1 cellular context compared by ENCODE assay signal in the genomic region with DNA sequence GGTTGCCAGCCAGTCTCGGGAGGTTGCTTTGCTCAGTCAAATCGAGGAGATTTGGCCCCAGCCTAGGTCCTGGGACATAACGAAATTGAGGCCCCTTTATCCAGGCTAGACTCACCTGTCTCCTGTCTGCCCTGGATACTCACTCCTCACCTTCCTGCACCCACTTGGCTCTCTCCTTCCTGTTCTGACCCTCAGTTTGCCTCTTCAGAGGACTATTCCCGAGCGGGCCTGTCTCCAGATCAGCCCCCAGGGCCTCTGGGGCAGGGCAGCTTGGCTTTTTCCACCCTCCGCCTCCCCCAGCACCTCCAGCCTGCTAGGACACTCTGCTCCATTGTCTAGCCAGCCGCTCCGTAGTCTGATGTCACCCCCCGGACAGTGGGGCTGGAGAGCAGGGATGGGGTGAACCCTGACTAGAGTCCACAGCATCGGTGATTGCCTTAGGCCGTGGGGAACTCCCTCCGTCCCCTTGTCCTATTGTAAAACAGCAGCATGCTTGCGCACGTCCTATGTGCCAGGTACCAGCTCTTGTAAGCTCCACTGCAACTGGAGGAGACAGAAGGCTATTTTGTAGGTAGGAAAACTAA.
TF ChIP-seq lines count a peak whose summit lies in the region.

No MANE protein-coding gene starts in this region.

TF ChIP-seq in HepG2, 621 proteins besides CTCF, POLR2A, EP300 and RAD21 (continued from another document and continues in another):
- TF ChIP-seq, protein P1, sequence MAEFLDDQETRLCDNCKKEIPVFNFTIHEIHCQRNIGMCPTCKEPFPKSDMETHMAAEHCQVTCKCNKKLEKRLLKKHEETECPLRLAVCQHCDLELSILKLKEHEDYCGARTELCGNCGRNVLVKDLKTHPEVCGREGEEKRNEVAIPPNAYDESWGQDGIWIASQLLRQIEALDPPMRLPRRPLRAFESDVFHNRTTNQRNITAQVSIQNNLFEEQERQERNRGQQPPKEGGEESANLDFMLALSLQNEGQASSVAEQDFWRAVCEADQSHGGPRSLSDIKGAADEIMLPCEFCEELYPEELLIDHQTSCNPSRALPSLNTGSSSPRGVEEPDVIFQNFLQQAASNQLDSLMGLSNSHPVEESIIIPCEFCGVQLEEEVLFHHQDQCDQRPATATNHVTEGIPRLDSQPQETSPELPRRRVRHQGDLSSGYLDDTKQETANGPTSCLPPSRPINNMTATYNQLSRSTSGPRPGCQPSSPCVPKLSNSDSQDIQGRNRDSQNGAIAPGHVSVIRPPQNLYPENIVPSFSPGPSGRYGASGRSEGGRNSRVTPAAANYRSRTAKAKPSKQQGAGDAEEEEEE (CRISPR knock-in tag; IDR thresholded peaks at IDR 0.05; ENCODE audit: borderline replicate concordance): peak; percentile 62; the same call in 1 of the 2 replicates
- peak; percentile 29; the same call in 1 of the 2 replicates for TF ChIP-seq CBX5 (CRISPR knock-in tag; IDR thresholded peaks at IDR 0.05; ENCODE audit: borderline replicate concordance)
- TF ChIP-seq, protein P2, sequence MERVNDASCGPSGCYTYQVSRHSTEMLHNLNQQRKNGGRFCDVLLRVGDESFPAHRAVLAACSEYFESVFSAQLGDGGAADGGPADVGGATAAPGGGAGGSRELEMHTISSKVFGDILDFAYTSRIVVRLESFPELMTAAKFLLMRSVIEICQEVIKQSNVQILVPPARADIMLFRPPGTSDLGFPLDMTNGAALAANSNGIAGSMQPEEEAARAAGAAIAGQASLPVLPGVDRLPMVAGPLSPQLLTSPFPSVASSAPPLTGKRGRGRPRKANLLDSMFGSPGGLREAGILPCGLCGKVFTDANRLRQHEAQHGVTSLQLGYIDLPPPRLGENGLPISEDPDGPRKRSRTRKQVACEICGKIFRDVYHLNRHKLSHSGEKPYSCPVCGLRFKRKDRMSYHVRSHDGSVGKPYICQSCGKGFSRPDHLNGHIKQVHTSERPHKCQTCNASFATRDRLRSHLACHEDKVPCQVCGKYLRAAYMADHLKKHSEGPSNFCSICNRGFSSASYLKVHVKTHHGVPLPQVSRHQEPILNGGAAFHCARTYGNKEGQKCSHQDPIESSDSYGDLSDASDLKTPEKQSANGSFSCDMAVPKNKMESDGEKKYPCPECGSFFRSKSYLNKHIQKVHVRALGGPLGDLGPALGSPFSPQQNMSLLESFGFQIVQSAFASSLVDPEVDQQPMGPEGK (CRISPR knock-in tag; IDR thresholded peaks at IDR 0.05): peak; percentile 95
- TF ChIP-seq, protein P3, sequence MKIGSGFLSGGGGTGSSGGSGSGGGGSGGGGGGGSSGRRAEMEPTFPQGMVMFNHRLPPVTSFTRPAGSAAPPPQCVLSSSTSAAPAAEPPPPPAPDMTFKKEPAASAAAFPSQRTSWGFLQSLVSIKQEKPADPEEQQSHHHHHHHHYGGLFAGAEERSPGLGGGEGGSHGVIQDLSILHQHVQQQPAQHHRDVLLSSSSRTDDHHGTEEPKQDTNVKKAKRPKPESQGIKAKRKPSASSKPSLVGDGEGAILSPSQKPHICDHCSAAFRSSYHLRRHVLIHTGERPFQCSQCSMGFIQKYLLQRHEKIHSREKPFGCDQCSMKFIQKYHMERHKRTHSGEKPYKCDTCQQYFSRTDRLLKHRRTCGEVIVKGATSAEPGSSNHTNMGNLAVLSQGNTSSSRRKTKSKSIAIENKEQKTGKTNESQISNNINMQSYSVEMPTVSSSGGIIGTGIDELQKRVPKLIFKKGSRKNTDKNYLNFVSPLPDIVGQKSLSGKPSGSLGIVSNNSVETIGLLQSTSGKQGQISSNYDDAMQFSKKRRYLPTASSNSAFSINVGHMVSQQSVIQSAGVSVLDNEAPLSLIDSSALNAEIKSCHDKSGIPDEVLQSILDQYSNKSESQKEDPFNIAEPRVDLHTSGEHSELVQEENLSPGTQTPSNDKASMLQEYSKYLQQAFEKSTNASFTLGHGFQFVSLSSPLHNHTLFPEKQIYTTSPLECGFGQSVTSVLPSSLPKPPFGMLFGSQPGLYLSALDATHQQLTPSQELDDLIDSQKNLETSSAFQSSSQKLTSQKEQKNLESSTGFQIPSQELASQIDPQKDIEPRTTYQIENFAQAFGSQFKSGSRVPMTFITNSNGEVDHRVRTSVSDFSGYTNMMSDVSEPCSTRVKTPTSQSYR (CRISPR knock-in tag; IDR thresholded peaks at IDR 0.05; ENCODE audit: borderline replicate concordance): peak; percentile 75; the same call in 1 of the 2 replicates
- no peak for TF ChIP-seq NFRKB (IDR thresholded peaks at IDR 0.05)
- peak; percentile 28 for TF ChIP-seq SOX13 (IDR thresholded peaks at IDR 0.05)
- peak in 1 of 2 experiments; percentile 79; a peak in 2 of 4 replicates for TF ChIP-seq SOX13 (CRISPR knock-in tag; conservative IDR thresholded peaks at IDR 0.05 in 1 of 2, IDR thresholded peaks at IDR 0.05 in 1 of 2)
- TF ChIP-seq, protein P4, sequence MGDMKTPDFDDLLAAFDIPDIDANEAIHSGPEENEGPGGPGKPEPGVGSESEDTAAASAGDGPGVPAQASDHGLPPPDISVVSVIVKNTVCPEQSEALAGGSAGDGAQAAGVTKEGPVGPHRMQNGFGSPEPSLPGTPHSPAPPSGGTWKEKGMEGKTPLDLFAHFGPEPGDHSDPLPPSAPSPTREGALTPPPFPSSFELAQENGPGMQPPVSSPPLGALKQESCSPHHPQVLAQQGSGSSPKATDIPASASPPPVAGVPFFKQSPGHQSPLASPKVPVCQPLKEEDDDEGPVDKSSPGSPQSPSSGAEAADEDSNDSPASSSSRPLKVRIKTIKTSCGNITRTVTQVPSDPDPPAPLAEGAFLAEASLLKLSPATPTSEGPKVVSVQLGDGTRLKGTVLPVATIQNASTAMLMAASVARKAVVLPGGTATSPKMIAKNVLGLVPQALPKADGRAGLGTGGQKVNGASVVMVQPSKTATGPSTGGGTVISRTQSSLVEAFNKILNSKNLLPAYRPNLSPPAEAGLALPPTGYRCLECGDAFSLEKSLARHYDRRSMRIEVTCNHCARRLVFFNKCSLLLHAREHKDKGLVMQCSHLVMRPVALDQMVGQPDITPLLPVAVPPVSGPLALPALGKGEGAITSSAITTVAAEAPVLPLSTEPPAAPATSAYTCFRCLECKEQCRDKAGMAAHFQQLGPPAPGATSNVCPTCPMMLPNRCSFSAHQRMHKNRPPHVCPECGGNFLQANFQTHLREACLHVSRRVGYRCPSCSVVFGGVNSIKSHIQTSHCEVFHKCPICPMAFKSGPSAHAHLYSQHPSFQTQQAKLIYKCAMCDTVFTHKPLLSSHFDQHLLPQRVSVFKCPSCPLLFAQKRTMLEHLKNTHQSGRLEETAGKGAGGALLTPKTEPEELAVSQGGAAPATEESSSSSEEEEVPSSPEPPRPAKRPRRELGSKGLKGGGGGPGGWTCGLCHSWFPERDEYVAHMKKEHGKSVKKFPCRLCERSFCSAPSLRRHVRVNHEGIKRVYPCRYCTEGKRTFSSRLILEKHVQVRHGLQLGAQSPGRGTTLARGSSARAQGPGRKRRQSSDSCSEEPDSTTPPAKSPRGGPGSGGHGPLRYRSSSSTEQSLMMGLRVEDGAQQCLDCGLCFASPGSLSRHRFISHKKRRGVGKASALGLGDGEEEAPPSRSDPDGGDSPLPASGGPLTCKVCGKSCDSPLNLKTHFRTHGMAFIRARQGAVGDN (CRISPR knock-in tag; IDR thresholded peaks at IDR 0.05): peak; percentile 94
- TF ChIP-seq ZNF607 (CRISPR knock-in tag; IDR thresholded peaks at IDR 0.05; ENCODE audit: borderline replicate concordance): 0 out of 2 replicates have a peak, but pooled peaks have one; percentile 33
- TF ChIP-seq, protein P5, sequence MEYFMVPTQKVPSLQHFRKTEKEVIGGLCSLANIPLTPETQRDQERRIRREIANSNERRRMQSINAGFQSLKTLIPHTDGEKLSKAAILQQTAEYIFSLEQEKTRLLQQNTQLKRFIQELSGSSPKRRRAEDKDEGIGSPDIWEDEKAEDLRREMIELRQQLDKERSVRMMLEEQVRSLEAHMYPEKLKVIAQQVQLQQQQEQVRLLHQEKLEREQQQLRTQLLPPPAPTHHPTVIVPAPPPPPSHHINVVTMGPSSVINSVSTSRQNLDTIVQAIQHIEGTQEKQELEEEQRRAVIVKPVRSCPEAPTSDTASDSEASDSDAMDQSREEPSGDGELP (IDR thresholded peaks at IDR 0.05; ENCODE audit: borderline replicate concordance, low read depth): peak; percentile 41; the same call in 1 of the 2 replicates
- peak; percentile 17; the same call in 1 of the 2 replicates for TF ChIP-seq ZNF598 (CRISPR knock-in tag; IDR thresholded peaks at IDR 0.05; ENCODE audit: borderline replicate concordance)
- 0 out of 2 replicates have a peak, but pooled peaks have one; percentile 14 for TF ChIP-seq ZNF451 (CRISPR knock-in tag; IDR thresholded peaks at IDR 0.05)
- TF ChIP-seq, protein P6, sequence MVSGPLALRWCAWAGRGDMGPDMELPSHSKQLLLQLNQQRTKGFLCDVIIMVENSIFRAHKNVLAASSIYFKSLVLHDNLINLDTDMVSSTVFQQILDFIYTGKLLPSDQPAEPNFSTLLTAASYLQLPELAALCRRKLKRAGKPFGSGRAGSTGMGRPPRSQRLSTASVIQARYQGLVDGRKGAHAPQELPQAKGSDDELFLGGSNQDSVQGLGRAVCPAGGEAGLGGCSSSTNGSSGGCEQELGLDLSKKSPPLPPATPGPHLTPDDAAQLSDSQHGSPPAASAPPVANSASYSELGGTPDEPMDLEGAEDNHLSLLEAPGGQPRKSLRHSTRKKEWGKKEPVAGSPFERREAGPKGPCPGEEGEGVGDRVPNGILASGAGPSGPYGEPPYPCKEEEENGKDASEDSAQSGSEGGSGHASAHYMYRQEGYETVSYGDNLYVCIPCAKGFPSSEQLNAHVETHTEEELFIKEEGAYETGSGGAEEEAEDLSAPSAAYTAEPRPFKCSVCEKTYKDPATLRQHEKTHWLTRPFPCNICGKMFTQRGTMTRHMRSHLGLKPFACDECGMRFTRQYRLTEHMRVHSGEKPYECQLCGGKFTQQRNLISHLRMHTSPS (CRISPR knock-in tag; IDR thresholded peaks at IDR 0.05; ENCODE audit: low read depth): peak; percentile 80; the same call in 1 of the 2 replicates
- TF ChIP-seq ZMYM2 (CRISPR knock-in tag; IDR thresholded peaks at IDR 0.05): peak; percentile 78; the same call in 1 of the 2 replicates
- TF ChIP-seq, protein P7, sequence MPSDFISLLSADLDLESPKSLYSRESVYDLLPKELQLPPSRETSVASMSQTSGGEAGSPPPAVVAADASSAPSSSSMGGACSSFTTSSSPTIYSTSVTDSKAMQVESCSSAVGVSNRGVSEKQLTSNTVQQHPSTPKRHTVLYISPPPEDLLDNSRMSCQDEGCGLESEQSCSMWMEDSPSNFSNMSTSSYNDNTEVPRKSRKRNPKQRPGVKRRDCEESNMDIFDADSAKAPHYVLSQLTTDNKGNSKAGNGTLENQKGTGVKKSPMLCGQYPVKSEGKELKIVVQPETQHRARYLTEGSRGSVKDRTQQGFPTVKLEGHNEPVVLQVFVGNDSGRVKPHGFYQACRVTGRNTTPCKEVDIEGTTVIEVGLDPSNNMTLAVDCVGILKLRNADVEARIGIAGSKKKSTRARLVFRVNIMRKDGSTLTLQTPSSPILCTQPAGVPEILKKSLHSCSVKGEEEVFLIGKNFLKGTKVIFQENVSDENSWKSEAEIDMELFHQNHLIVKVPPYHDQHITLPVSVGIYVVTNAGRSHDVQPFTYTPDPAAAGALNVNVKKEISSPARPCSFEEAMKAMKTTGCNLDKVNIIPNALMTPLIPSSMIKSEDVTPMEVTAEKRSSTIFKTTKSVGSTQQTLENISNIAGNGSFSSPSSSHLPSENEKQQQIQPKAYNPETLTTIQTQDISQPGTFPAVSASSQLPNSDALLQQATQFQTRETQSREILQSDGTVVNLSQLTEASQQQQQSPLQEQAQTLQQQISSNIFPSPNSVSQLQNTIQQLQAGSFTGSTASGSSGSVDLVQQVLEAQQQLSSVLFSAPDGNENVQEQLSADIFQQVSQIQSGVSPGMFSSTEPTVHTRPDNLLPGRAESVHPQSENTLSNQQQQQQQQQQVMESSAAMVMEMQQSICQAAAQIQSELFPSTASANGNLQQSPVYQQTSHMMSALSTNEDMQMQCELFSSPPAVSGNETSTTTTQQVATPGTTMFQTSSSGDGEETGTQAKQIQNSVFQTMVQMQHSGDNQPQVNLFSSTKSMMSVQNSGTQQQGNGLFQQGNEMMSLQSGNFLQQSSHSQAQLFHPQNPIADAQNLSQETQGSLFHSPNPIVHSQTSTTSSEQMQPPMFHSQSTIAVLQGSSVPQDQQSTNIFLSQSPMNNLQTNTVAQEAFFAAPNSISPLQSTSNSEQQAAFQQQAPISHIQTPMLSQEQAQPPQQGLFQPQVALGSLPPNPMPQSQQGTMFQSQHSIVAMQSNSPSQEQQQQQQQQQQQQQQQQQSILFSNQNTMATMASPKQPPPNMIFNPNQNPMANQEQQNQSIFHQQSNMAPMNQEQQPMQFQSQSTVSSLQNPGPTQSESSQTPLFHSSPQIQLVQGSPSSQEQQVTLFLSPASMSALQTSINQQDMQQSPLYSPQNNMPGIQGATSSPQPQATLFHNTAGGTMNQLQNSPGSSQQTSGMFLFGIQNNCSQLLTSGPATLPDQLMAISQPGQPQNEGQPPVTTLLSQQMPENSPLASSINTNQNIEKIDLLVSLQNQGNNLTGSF (CRISPR knock-in tag; IDR thresholded peaks at IDR 0.05): 0 out of 2 replicates have a peak, but pooled peaks have one; percentile 62
- peak; percentile 86; the same call in 1 of the 2 replicates for TF ChIP-seq HDAC2 (CRISPR knock-in tag; IDR thresholded peaks at IDR 0.05)
- peak; percentile 73 for TF ChIP-seq HNRNPH1 (optimal IDR thresholded peaks at IDR 0.05; ENCODE audit: low read depth, low read length)
- TF ChIP-seq HOXD1 (CRISPR knock-in tag; IDR thresholded peaks at IDR 0.05): 0 out of 2 replicates have a peak, but pooled peaks have one; percentile 51
- peak; percentile 44 for TF ChIP-seq MED8 (CRISPR knock-in tag; IDR thresholded peaks at IDR 0.05; ENCODE audit: insufficient replicate concordance)
- no peak for TF ChIP-seq GABPA (IDR thresholded peaks at IDR 0.05; ENCODE audit: low read depth, low read length)
- TF ChIP-seq GABPA (CRISPR knock-in tag; IDR thresholded peaks at IDR 0.05; ENCODE audit: low read depth): 0 out of 2 replicates have a peak, but pooled peaks have one; percentile 10
- TF ChIP-seq ZNF772 (CRISPR knock-in tag; IDR thresholded peaks at IDR 0.05): peak; percentile 56; the same call in 1 of the 2 replicates
- TF ChIP-seq ZNF264 (CRISPR knock-in tag; IDR thresholded peaks at IDR 0.05): 0 out of 2 replicates have a peak, but pooled peaks have one; percentile 62
- TF ChIP-seq MAF1 (CRISPR knock-in tag; IDR thresholded peaks at IDR 0.05; ENCODE audit: borderline replicate concordance): 0 out of 2 replicates have a peak, but pooled peaks have one; percentile 24
- TF ChIP-seq KLF11 (CRISPR knock-in tag; IDR thresholded peaks at IDR 0.05): peak; percentile 82; the same call in 1 of the 2 replicates
- TF ChIP-seq, protein P8, sequence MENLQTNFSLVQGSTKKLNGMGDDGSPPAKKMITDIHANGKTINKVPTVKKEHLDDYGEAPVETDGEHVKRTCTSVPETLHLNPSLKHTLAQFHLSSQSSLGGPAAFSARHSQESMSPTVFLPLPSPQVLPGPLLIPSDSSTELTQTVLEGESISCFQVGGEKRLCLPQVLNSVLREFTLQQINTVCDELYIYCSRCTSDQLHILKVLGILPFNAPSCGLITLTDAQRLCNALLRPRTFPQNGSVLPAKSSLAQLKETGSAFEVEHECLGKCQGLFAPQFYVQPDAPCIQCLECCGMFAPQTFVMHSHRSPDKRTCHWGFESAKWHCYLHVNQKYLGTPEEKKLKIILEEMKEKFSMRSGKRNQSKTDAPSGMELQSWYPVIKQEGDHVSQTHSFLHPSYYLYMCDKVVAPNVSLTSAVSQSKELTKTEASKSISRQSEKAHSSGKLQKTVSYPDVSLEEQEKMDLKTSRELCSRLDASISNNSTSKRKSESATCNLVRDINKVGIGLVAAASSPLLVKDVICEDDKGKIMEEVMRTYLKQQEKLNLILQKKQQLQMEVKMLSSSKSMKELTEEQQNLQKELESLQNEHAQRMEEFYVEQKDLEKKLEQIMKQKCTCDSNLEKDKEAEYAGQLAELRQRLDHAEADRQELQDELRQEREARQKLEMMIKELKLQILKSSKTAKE (CRISPR knock-in tag; IDR thresholded peaks at IDR 0.05; ENCODE audit: borderline replicate concordance): peak; percentile 69; the same call in 1 of the 2 replicates
- TF ChIP-seq ZNF777 (CRISPR knock-in tag; IDR thresholded peaks at IDR 0.05): no peak
- TF ChIP-seq, protein P9, sequence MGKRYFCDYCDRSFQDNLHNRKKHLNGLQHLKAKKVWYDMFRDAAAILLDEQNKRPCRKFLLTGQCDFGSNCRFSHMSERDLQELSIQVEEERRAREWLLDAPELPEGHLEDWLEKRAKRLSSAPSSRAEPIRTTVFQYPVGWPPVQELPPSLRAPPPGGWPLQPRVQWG (CRISPR knock-in tag; IDR thresholded peaks at IDR 0.05; ENCODE audit: borderline replicate concordance, low read depth): no peak
